2 cellular contexts compared by ENCODE assay signal in genomic region chr6:32047855-32048766, GRCh38.
TF ChIP-seq lines count a peak whose summit lies in the region.

No MANE protein-coding gene starts in this region.

TF ChIP-seq in IMR-90, 13 proteins besides CTCF, POLR2A, EP300 and RAD21:
- TF ChIP-seq BHLHE40 (IDR thresholded peaks at IDR 0.05; ENCODE audit: low read depth, low read length) (no peak), USF2 (IDR thresholded peaks at IDR 0.05; ENCODE audit: low read depth, low read length) (no peak), CEBPB (IDR thresholded peaks at IDR 0.05; ENCODE audit: low read depth, low read length) (no peak), SMC3 (IDR thresholded peaks at IDR 0.05; ENCODE audit: low read depth, low read length) (peak; percentile 78), MAZ (IDR thresholded peaks at IDR 0.05; ENCODE audit: borderline replicate concordance, low read depth, low read length) (no peak), FOS (IDR thresholded peaks at IDR 0.05; ENCODE audit: low read depth, low read length) (no peak), MXI1 (IDR thresholded peaks at IDR 0.05; ENCODE audit: borderline replicate concordance, low read depth, low read length) (no peak)

TF ChIP-seq in GM12878, 131 proteins besides CTCF, POLR2A, EP300 and RAD21:
- TF ChIP-seq ZBTB33 (IDR thresholded peaks at IDR 0.05) (no peak), YY1 (IDR thresholded peaks at IDR 0.05; ENCODE audit: low read depth, low read length) (peak; percentile 59; the same call in 1 of the 2 replicates), SMC3 (IDR thresholded peaks at IDR 0.05; ENCODE audit: borderline replicate concordance, low read length) (peak; percentile 57), RFX5 (IDR thresholded peaks at IDR 0.05; ENCODE audit: low read depth, low read length) (0 out of 2 replicates have a peak, but pooled peaks have one; percentile 16), SP1 (IDR thresholded peaks at IDR 0.05; ENCODE audit: low read depth, low read length) (no peak)
